ENCODE assay signal across 25 cellular contexts in the genomic region with DNA sequence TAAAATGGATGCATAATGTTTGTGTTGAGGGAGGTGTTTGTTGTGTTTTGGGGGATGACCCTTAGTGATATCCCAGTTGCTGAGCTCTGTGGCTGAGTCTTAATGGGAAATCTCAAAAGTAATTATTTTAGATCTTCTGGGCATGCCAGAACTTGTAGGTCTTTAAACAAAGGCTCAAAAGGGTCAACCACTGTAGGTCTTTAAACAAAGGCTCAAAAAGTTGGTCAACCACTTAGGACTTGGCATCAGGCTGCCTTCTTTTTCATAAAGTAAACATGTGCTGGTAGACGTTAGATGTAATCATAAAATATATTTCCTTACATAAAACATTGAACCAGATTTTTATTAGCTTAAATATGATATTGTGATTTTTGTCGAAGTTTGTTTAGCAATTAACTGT.
DNase-seq lines count a peak whose midpoint lies in the region; ATAC-seq, FAIRE-seq and TF ChIP-seq lines count a peak whose summit lies in the region.
"Had no signal": no experiment of that assay in that cellular context is flagged by ENCODE, and none has a peak within 500 bp of the region (broad histone marks: within the 10 kb centered on the region; RNA-seq: fewer than 3 reads in every experiment).

No MANE protein-coding gene starts in this region.

- H3K27me3 ChIP-seq in breast epithelium (no peaks in the 10 kb centered on the region), H1 (replicated peaks in 1 of 4; ENCODE audit: control insufficient read depth in 3 of 4, extremely low read depth in 1 of 4, insufficient read depth in 3 of 4, low read length in 3 of 4) (no peaks in the 10 kb centered on the region), aorta (ENCODE audit: control insufficient read depth in 1 of 2, insufficient read depth in 2 of 2, low read length in 1 of 2) (no peaks in the 10 kb centered on the region), PC-9 (ENCODE audit: insufficient read depth, low read depth) (no peaks in the 10 kb centered on the region)
- H3K27me3 ChIP-seq: testis, vagina had no signal

- H2BK12ac ChIP-seq in H1 (ENCODE audit: low read depth, low read length) = no peak overlapping the region

- no peak overlapping the region for H3K18ac ChIP-seq in H1 (ENCODE audit: extremely low read depth, low read length)

- no peaks in the 10 kb centered on the region for H3K23me2 ChIP-seq in H1 (ENCODE audit: low read depth, low read length)

- no peaks in the 10 kb centered on the region; the same call in 1 of the 2 replicates for H3K9me2 ChIP-seq in PC-9 (ENCODE audit: insufficient read depth)

- H3K27ac Mint-ChIP-seq in MCF 10A (ENCODE audit: low read depth, unreplicated experiment) = no peak overlapping the region
- H3K27ac Mint-ChIP-seq: progenitor cell of endocrine pancreas; stimulated activated memory B cell treated with anti-CD40 and anti-IgM and Interleukin-4, amounts not matched to agents 10 μg/mL and 1 μg/mL and 100 μg/mL, for 72 hours had no signal

- H2BK20ac ChIP-seq in H1 (ENCODE audit: low read length) = no peak overlapping the region

- H2AFZ ChIP-seq in H1 (ENCODE audit: low read length) (no peak overlapping the region), PC-9 (no peak overlapping the region)

- H2BK120ac ChIP-seq in H1 (replicated peaks; ENCODE audit: low read depth, low read length) = no peak overlapping the region

- H3K9me3 ChIP-seq in breast epithelium = no peaks in the 10 kb centered on the region
- H3K9me3 ChIP-seq in H1 (ENCODE audit: insufficient read depth in 2 of 2, low read depth in 1 of 2, low read length in 1 of 2) = no peaks in the 10 kb centered on the region
- no peaks in the 10 kb centered on the region for H3K9me3 ChIP-seq in aorta (ENCODE audit: control insufficient read depth, low read length)
- no peaks in the 10 kb centered on the region for H3K9me3 ChIP-seq in PC-9 (ENCODE audit: insufficient read depth, low read depth)
- H3K9me3 ChIP-seq: testis, vagina had no signal

- H3K4me3 Mint-ChIP-seq in MCF 10A (ENCODE audit: unreplicated experiment) = no peak overlapping the region
- H3K4me3 Mint-ChIP-seq: central memory CD8-positive, alpha-beta T cell; neural crest cell; stimulated activated memory B cell treated with anti-CD40 and anti-IgM and Interleukin-4, amounts not matched to agents 10 μg/mL and 1 μg/mL and 100 μg/mL, for 72 hours had no signal

- H3K9me3 Mint-ChIP-seq in MCF 10A (ENCODE audit: unreplicated experiment) = no peaks in the 10 kb centered on the region
- H3K9me3 Mint-ChIP-seq: neural crest cell; stimulated activated memory B cell treated with anti-CD40 and anti-IgM and Interleukin-4, amounts not matched to agents 10 μg/mL and 1 μg/mL and 100 μg/mL, for 72 hours had no signal

- no peak for TF ChIP-seq CTCF in MCF 10A (IDR thresholded peaks at IDR 0.05; ENCODE audit: unreplicated experiment)
- no peak for TF ChIP-seq CTCF in breast epithelium (IDR thresholded peaks at IDR 0.05)
- TF ChIP-seq CTCF in H1 (IDR thresholded peaks at IDR 0.05; ENCODE audit: control extremely low read depth in 1 of 3, insufficient read depth in 1 of 3, low read depth in 1 of 3, low read length in 3 of 3) = no peak
- no peak for TF ChIP-seq CTCF in PC-9 (conservative IDR thresholded peaks at IDR 0.05)

- peaks cover 3% of the 10 kb centered on the region; the same call in 1 of the 2 replicates for H3F3A ChIP-seq in PC-9 (ENCODE audit: insufficient read depth, low read depth)

- TF ChIP-seq POLR2A in breast epithelium (IDR thresholded peaks at IDR 0.05) = no peak
- TF ChIP-seq POLR2A in H1 (IDR thresholded peaks at IDR 0.05; ENCODE audit: control extremely low read depth in 1 of 2, low read depth in 2 of 2, low read length in 2 of 2) = no peak

- no peak overlapping the region for H4K5ac ChIP-seq in H1 (ENCODE audit: insufficient read length, low read depth, low read length)

- H3K27me3 Mint-ChIP-seq in MCF 10A (ENCODE audit: insufficient read depth, unreplicated experiment) = no peaks in the 10 kb centered on the region
- H3K27me3 Mint-ChIP-seq: central memory CD8-positive, alpha-beta T cell; progenitor cell of endocrine pancreas; stimulated activated memory B cell treated with anti-CD40 and anti-IgM and Interleukin-4, amounts not matched to agents 10 μg/mL and 1 μg/mL and 100 μg/mL, for 72 hours had no signal

- ATAC-seq in GM21576 (IDR thresholded peaks at IDR 0.05; ENCODE audit: unreplicated experiment) = no peak
- ATAC-seq in aorta (ENCODE audit: low FRiP score) = no peak
- ATAC-seq: left cardiac atrium; stimulated activated memory B cell treated with anti-CD40 and anti-IgM and Interleukin-4, amounts not matched to agents 10 μg/mL and 1 μg/mL and 100 μg/mL, for 72 hours had no signal

- FAIRE-seq in H1 (lab: Jason Lieb, UNC) = no peak

- no peak overlapping the region for H2AK5ac ChIP-seq in H1 (ENCODE audit: low read depth, low read length)

- H3K27ac ChIP-seq in breast epithelium = peak overlapping the region in 1 of 2 donors; percentile 56
- H3K27ac ChIP-seq in H1 (ENCODE audit: low read depth, low read length) = 0 out of 2 replicates have a peak overlapping the region, but pooled peaks have one; percentile 1
- no peak overlapping the region for H3K27ac ChIP-seq in aorta (ENCODE audit: low read depth in 1 of 2, low read length in 2 of 2)
- no peak overlapping the region for H3K27ac ChIP-seq in PC-9
- H3K27ac ChIP-seq: C4-2B, testis, vagina had no signal

- TF ChIP-seq RAD21 in H1 (IDR thresholded peaks at IDR 0.05 in 1 of 2, conservative IDR thresholded peaks at IDR 0.05 in 1 of 2; ENCODE audit: low read depth in 2 of 2, low read length in 2 of 2) = no peak

- intact Hi-C loops in MCF 10A (cut with micrococcal nuclease) = no loop called here
- intact Hi-C loops in breast epithelium (cut with DNase I; ENCODE audit: low total_unique reads) = no loop called here
- intact Hi-C loops in aorta (cut with DNase I) = no loop called here
- intact Hi-C loops in PC-9 (cut with micrococcal nuclease; ENCODE audit: unreplicated experiment) = no loop called here

- no peak overlapping the region for H2BK5ac ChIP-seq in H1 (ENCODE audit: low read depth, low read length)

- H3K79me2 ChIP-seq in H1 (ENCODE audit: control insufficient read depth in 1 of 2, insufficient read depth in 2 of 2, low read length in 2 of 2) (no peaks in the 10 kb centered on the region; a peak in 2 of 4 replicates), PC-9 (ENCODE audit: low read depth) (no peaks in the 10 kb centered on the region)

- H4K8ac ChIP-seq in H1 (ENCODE audit: extremely low read depth, insufficient read depth, low read length) = no peak overlapping the region

- BruUV-seq in MCF 10A (replicated peaks; lab: Mats Ljungman, UMichigan) (no TSS peak), PC-9 (replicated peaks; lab: Mats Ljungman, UMichigan) (no TSS peak)

- CTCF ChIA-PET in MCF 10A (lab: Yijun Ruan, JAX) = interaction anchor here (0.9 kb wide), 1 partner anchor 27 kb away, joined by 4 read pairs; no protein-coding TSS in a partner anchor
- CTCF ChIA-PET in H1 (lab: Charles Lee; ENCODE audit: partially characterized antibody) = no interaction called here
- CTCF ChIA-PET in PC-9 (lab: Charles Lee) = no interaction called here

- H3K23ac ChIP-seq in H1 (ENCODE audit: insufficient read length) = no peak overlapping the region

- H3K56ac ChIP-seq in H1 (replicated peaks; ENCODE audit: insufficient read length, low read depth, low read length) = no peak overlapping the region

- 86% methylated on average over 2 of the region's 2 CpGs; no CpG with 5 or more reads in 1 of the 2 experiments for WGBS in H1 (ENCODE audit: extremely low coverage in 1 of 2, insufficient coverage in 1 of 2, insufficient read length in 1 of 2, insufficient replicate concordance in 2 of 2, low coverage in 1 of 2, low lambda C conversion rate in 2 of 2, missing lambda C conversion rate in 1 of 2), 2 experiments
- WGBS in aorta, 2 donors = 63 to 64% methylated on average over 2 of the region's 2 CpGs

- H3K4me2 ChIP-seq in H1 (ENCODE audit: insufficient read depth in 1 of 2, low read depth in 2 of 2, low read length in 2 of 2) (no peak overlapping the region), PC-9 (no peak overlapping the region)

- no peak overlapping the region for H3K14ac ChIP-seq in H1 (ENCODE audit: insufficient read length)

- H3K4me3 ChIP-seq in breast epithelium (no peak overlapping the region), H1 (ENCODE audit: extremely low read depth in 1 of 4, insufficient read depth in 2 of 4, low read depth in 3 of 4, low read length in 4 of 4) (no peak overlapping the region), aorta (ENCODE audit: low read length in 2 of 2) (no peak overlapping the region), PC-9 (no peak overlapping the region)
- H3K4me3 ChIP-seq: testis, vagina had no signal

- no peaks in the 10 kb centered on the region for H3K79me1 ChIP-seq in H1 (ENCODE audit: low read depth, low read length)

- H3K9ac ChIP-seq in H1 (replicated peaks in 1 of 4; ENCODE audit: extremely low read depth in 1 of 4, low read depth in 3 of 4, low read length in 3 of 4) = no peak overlapping the region

- H3K4ac ChIP-seq in H1 (replicated peaks; ENCODE audit: insufficient read length, low read depth, low read length) = no peak overlapping the region

- no peak overlapping the region for H4K91ac ChIP-seq in H1 (replicated peaks; ENCODE audit: insufficient read length, low read length)

- POLR2A ChIA-PET in MCF 10A (lab: Yijun Ruan, JAX) = no interaction called here
- POLR2A ChIA-PET in H1 (lab: Charles Lee; ENCODE audit: partially characterized antibody) = interaction anchor here (0.8 kb wide), 2 partner anchors 10 to 33 kb away, joined by 3 read pairs; no protein-coding TSS in a partner anchor
- POLR2A ChIA-PET in PC-9 (lab: Charles Lee; ENCODE audit: unreplicated experiment) = no interaction called here

- no peaks in the 10 kb centered on the region for H4K20me1 ChIP-seq in H1 (replicated peaks in 1 of 2; ENCODE audit: control insufficient read depth in 1 of 2, insufficient read depth in 2 of 2, low read length in 2 of 2)
- H4K20me1 ChIP-seq in PC-9 (ENCODE audit: insufficient read depth) = no peaks in the 10 kb centered on the region

- no peaks in the 10 kb centered on the region for H3K36me3 ChIP-seq in breast epithelium
- no peaks in the 10 kb centered on the region for H3K36me3 ChIP-seq in H1 (ENCODE audit: control insufficient read depth in 2 of 4, insufficient read depth in 4 of 4, low read length in 3 of 4)
- H3K36me3 ChIP-seq in aorta (ENCODE audit: control insufficient read depth in 1 of 2, insufficient read depth in 2 of 2, low read length in 1 of 2) = no peaks in the 10 kb centered on the region
- H3K36me3 ChIP-seq in PC-9 (ENCODE audit: low read depth) = no peaks in the 10 kb centered on the region
- H3K36me3 ChIP-seq: vagina had no signal

- no peaks in the 10 kb centered on the region for H3K4me1 Mint-ChIP-seq in MCF 10A (ENCODE audit: insufficient read depth, unreplicated experiment)

- DNase-seq in MCF 10A (ENCODE audit: unreplicated experiment) (peak; percentile 14), breast epithelium (ENCODE audit: low spot score in 2 of 2) (no peak), NCI-H2196 treated with DMSO at 0.1 percent for 48 hours (lab: John Stamatoyannopoulos, UW; ENCODE audit: unreplicated experiment) (peak; percentile 68), H1 (ENCODE audit: low read depth in 1 of 2, low spot score in 2 of 2) (no peak), aorta (no peak), activated gamma-delta T cell (lab: John Stamatoyannopoulos, UW) (no peak), PC-9 (no peak)
- DNase-seq: activated CD4-positive, alpha-beta T cell treated with anti-CD3 and anti-CD28 coated beads, Interleukin-2, amount 50 U/mL, for 1 hour; activated naive CD4-positive, alpha-beta T cell treated with Interleukin-2 at 50 U/mL for 16 hours; DMS 273 treated with DMSO at 0.1 percent for 48 hours; glutamatergic neuron; left cardiac atrium; MV-4-11; NCI-H2029; NCI-H526 treated with DMSO at 0.1 percent for 48 hours; SHP77; stimulated activated CD4-positive, alpha-beta T cell treated with anti-CD3 and anti-CD28 coated beads, Interleukin-1b, Interleukin-23, amount 100 ng/mL, for 48 hours; testis had no signal

- no peak overlapping the region for H2BK15ac ChIP-seq in H1 (ENCODE audit: low read length)

- H3K36me3 Mint-ChIP-seq in MCF 10A (ENCODE audit: insufficient read depth, unreplicated experiment) = no peaks in the 10 kb centered on the region

- no peak for TF ChIP-seq EP300 in H1 (IDR thresholded peaks at IDR 0.05; ENCODE audit: borderline replicate concordance in 1 of 2, low read depth in 2 of 2, low read length in 2 of 2)

- no peaks in the 10 kb centered on the region for H3K4me1 ChIP-seq in breast epithelium
- peaks cover 0 to 9% (median 1%) of the 10 kb centered on the region in 4 experiments; a peak in 4 of 7 replicates for H3K4me1 ChIP-seq in H1 (replicated peaks in 1 of 4; ENCODE audit: control insufficient read depth in 3 of 4, insufficient read depth in 4 of 4, low read length in 3 of 4)
- no peaks in the 10 kb centered on the region for H3K4me1 ChIP-seq in aorta (ENCODE audit: control insufficient read depth in 1 of 2, insufficient read depth in 2 of 2, low read length in 2 of 2)
- peaks cover 17% of the 10 kb centered on the region for H3K4me1 ChIP-seq in PC-9 (replicated peaks; ENCODE audit: insufficient read depth)
- H3K4me1 ChIP-seq: testis, vagina had no signal

Comparison
In these comparisons a context has a peak if more than half of its experiments do, and no peak if none do; other contexts are left out.
1. DNase-seq: peak in MCF 10A (single experiment) and NCI-H2196 treated with DMSO at 0.1 percent for 48 hours (single experiment); none in breast epithelium (0 of 2), H1 (0 of 2), aorta (0 of 2), activated gamma-delta T cell (single experiment) and PC-9 (0 of 2).